27 cellular contexts compared by ENCODE assay signal in genomic region chr21:46196733-46197132, GRCh38. TPM values are rescaled to one million over a fixed set of nuclear protein-coding genes. Genes with fewer than 3 reads are reported as not detected.
DNase-seq lines count a peak whose midpoint lies in the region; ATAC-seq and TF ChIP-seq lines count a peak whose summit lies in the region.
"Had no signal": no experiment of that assay in that cellular context is flagged by ENCODE, and none has a peak within 500 bp of the region (broad histone marks: within the 10 kb centered on the region; RNA-seq: fewer than 3 reads in every experiment).

No MANE protein-coding gene starts in this region.

- H3K27ac ChIP-seq in ovary (no peak overlapping the region), aorta (ENCODE audit: low read depth in 1 of 2, low read length in 2 of 2) (no peak overlapping the region)
- H3K27ac ChIP-seq: esophagus muscularis mucosa, left lung, vagina had no signal

- CTCF ChIA-PET in activated naive CD4-positive, alpha-beta T cell treated with anti-CD3 and anti-CD28 coated beads for 36 hours (lab: Charles Lee): no interaction called here

- no peak overlapping the region for H3K4me3 Mint-ChIP-seq in activated naive CD4-positive, alpha-beta T cell treated with anti-CD3 and anti-CD28 coated beads for 36 hours
- H3K4me3 Mint-ChIP-seq: activated naive CD8-positive, alpha-beta T cell treated with anti-CD3 and anti-CD28 coated beads for 36 hours; HFFc6; nephron had no signal

- no peaks in the 10 kb centered on the region for H3K4me1 Mint-ChIP-seq in activated naive CD4-positive, alpha-beta T cell treated with anti-CD3 and anti-CD28 coated beads for 36 hours (ENCODE audit: low read depth)
- H3K4me1 Mint-ChIP-seq: activated naive CD8-positive, alpha-beta T cell treated with anti-CD3 and anti-CD28 coated beads for 36 hours; nephron had no signal

- 88 to 89% (median 89%) methylated on average over 20 of the region's 20 CpGs for WGBS in ovary, 3 donors
- 86 to 87% methylated on average over 20 of the region's 20 CpGs for WGBS in aorta, 2 donors

- TF ChIP-seq CTCF in ovary (IDR thresholded peaks at IDR 0.05): no peak

- TF ChIP-seq POLR2A in ovary (IDR thresholded peaks at IDR 0.05): no peak

- H3K4me1 ChIP-seq in ovary (ENCODE audit: insufficient read depth) (no peaks in the 10 kb centered on the region), aorta (ENCODE audit: control insufficient read depth in 1 of 2, insufficient read depth in 2 of 2, low read length in 2 of 2) (no peaks in the 10 kb centered on the region)
- H3K4me1 ChIP-seq: esophagus muscularis mucosa, left lung, prostate gland, vagina had no signal

- no peaks in the 10 kb centered on the region for H3K9me3 Mint-ChIP-seq in activated naive CD4-positive, alpha-beta T cell treated with anti-CD3 and anti-CD28 coated beads for 36 hours
- H3K9me3 Mint-ChIP-seq: activated naive CD8-positive, alpha-beta T cell treated with anti-CD3 and anti-CD28 coated beads for 36 hours; activated T-helper 2 cell treated with anti-CD3 and anti-CD28 coated beads, Interferon-gamma antibody, Interleukin-2, Interleukin-4, amounts not matched to agents 10 μg/mL and 5 μg/mL and 100 μg/mL, durations not matched to agents 14 hours and 24 hours and 36 hours; HFFc6; nephron had no signal

- ATAC-seq in left cardiac atrium: no peak
- no peak for ATAC-seq in left ventricle myocardium superior
- no peak for ATAC-seq in aorta (ENCODE audit: low FRiP score)
- no peak for ATAC-seq in GM18868 (IDR thresholded peaks at IDR 0.05; ENCODE audit: unreplicated experiment)
- ATAC-seq: left lung had no signal

- H3K27me3 ChIP-seq in ovary (no peaks in the 10 kb centered on the region), aorta (ENCODE audit: control insufficient read depth in 1 of 2, insufficient read depth in 2 of 2, low read length in 1 of 2) (no peaks in the 10 kb centered on the region)
- H3K27me3 ChIP-seq: esophagus muscularis mucosa, left lung, vagina had no signal

- no peak for TF ChIP-seq EP300 in ovary (IDR thresholded peaks at IDR 0.05)

- DNase-seq in left cardiac atrium: peak; percentile 5
- DNase-seq in left ventricle myocardium superior: no peak
- DNase-seq in ecto neural progenitor cell (ENCODE audit: low spot score): peak; percentile 35
- DNase-seq in ovary: peak in 4 of 5 donors; percentile 11 to 29 (median 14)
- peak; percentile 32 to 57 for DNase-seq in aorta
- DNase-seq in activated naive CD4-positive, alpha-beta T cell (lab: John Stamatoyannopoulos, UW): no peak
- DNase-seq in activated naive CD4-positive, alpha-beta T cell treated with anti-CD3 and anti-CD28 coated beads for 36 hours: no peak
- DNase-seq: ACHN; activated CD4-positive, CD25-positive, alpha-beta regulatory T cell treated with anti-CD3 and anti-CD28 coated beads, Interleukin-2, amount 50 U/mL, for 72 hours; activated naive CD8-positive, alpha-beta T cell treated with anti-CD3 and anti-CD28 coated beads for 36 hours; COR-L47; effector memory CD4-positive, alpha-beta T cell; foreskin melanocyte; GF-D8; HFFc6; left lung; NCI-H1092 treated with DMSO at 0.1 percent for 48 hours; NCI-H1930; NCI-H82; stimulated activated CD4-positive, alpha-beta T cell treated with anti-CD3 and anti-CD28 coated beads, Interleukin-2, amount 100 ng/mL, for 24 hours; T-helper 9 cell had no signal

- no peak overlapping the region for H3K4me3 ChIP-seq in ovary
- H3K4me3 ChIP-seq in aorta (ENCODE audit: low read length in 2 of 2): no peak overlapping the region
- H3K4me3 ChIP-seq: esophagus muscularis mucosa, left lung, prostate gland, vagina had no signal

- H3K27ac Mint-ChIP-seq in activated naive CD4-positive, alpha-beta T cell treated with anti-CD3 and anti-CD28 coated beads for 36 hours: no peak overlapping the region
- H3K27ac Mint-ChIP-seq: activated naive CD8-positive, alpha-beta T cell treated with anti-CD3 and anti-CD28 coated beads for 36 hours; activated T-helper 2 cell treated with anti-CD3 and anti-CD28 coated beads, Interferon-gamma antibody, Interleukin-2, Interleukin-4, amounts not matched to agents 10 μg/mL and 5 μg/mL and 100 μg/mL, durations not matched to agents 14 hours and 24 hours and 36 hours; HFFc6; nephron had no signal

- H3K36me3 Mint-ChIP-seq in activated naive CD4-positive, alpha-beta T cell treated with anti-CD3 and anti-CD28 coated beads for 36 hours (ENCODE audit: low read depth): peaks cover 15% of the 10 kb centered on the region

- H3K36me3 ChIP-seq in ovary: no peaks in the 10 kb centered on the region
- peaks cover 5 to 19% of the 10 kb centered on the region in 2 donors for H3K36me3 ChIP-seq in aorta (ENCODE audit: control insufficient read depth in 1 of 2, insufficient read depth in 2 of 2, low read length in 1 of 2)

- H3K9me3 ChIP-seq in ovary (no peaks in the 10 kb centered on the region), aorta (ENCODE audit: control insufficient read depth, low read length) (no peaks in the 10 kb centered on the region)
- H3K9me3 ChIP-seq: esophagus muscularis mucosa, left lung, prostate gland, vagina had no signal

- no peaks in the 10 kb centered on the region for H3K27me3 Mint-ChIP-seq in activated naive CD4-positive, alpha-beta T cell treated with anti-CD3 and anti-CD28 coated beads for 36 hours (ENCODE audit: low read depth)
- H3K27me3 Mint-ChIP-seq: activated naive CD8-positive, alpha-beta T cell treated with anti-CD3 and anti-CD28 coated beads for 36 hours had no signal

- intact Hi-C loops in left cardiac atrium (cut with DNase I) (no loop called here), left ventricle myocardium superior (cut with micrococcal nuclease) (no loop called here), ovary (cut with DNase I) (no loop called here), aorta (cut with DNase I) (no loop called here)
- intact Hi-C loops in activated naive CD4-positive, alpha-beta T cell treated with anti-CD3 and anti-CD28 coated beads for 36 hours (cut with micrococcal nuclease): no loop called here

RNA-seq across cellular contexts. Expression of gene SPATC1L, which starts 12.5 kb away (rescaled TPM):
- 10 to 100 TPM in 1 of 2 donors, 1 to 10 TPM in 1; 10.0 to 11.0 TPM for total RNA-seq in left cardiac atrium
- total RNA-seq in left ventricle myocardium superior: 12.0 TPM
- total RNA-seq in ovary: 10 to 100 TPM in 5 of 7 donors, 1 to 10 TPM in 2; 7.2 to 21.1 (median 14.9) TPM
- 10 to 100 TPM in 1 of 2 donors, 1 to 10 TPM in 1; 2.8 to 21.3 TPM for polyA plus RNA-seq in ovary
- 10 to 100 TPM in 1 of 2 donors, 1 to 10 TPM in 1; 5.2 to 12.4 TPM for total RNA-seq in aorta
- polyA plus RNA-seq in aorta: 10 to 100 TPM in 1 of 2 donors, 1 to 10 TPM in 1; 2.4 to 47.9 TPM
- 1 to 10 TPM; 8.0 to 9.8 TPM for total RNA-seq in activated naive CD4-positive, alpha-beta T cell treated with anti-CD3 and anti-CD28 coated beads for 36 hours

RNA-seq across cellular contexts. Expression of gene LSS, which starts 31.8 kb away (rescaled TPM):
- total RNA-seq in left cardiac atrium: 10 to 100 TPM; 66.4 to 66.7 TPM
- total RNA-seq in left ventricle myocardium superior: 58.3 TPM
- 100 to 1,000 TPM in 2 of 7 donors, 10 to 100 TPM in 5; 33.2 to 201 (median 80.9) TPM for total RNA-seq in ovary
- 10 to 100 TPM; 19.8 to 49.8 TPM for polyA plus RNA-seq in ovary
- 10 to 100 TPM; 60.2 to 85.2 TPM for total RNA-seq in aorta
- 10 to 100 TPM in 1 of 2 donors, 1 to 10 TPM in 1; 9.3 to 52.0 TPM for polyA plus RNA-seq in aorta
- total RNA-seq in activated naive CD4-positive, alpha-beta T cell treated with anti-CD3 and anti-CD28 coated beads for 36 hours: 10 to 100 TPM in 1 of 2 experiments, 1 to 10 TPM in 1; 9.6 to 12.6 TPM

RNA-seq across cellular contexts. Expression of gene FTCD, which starts 41.4 kb away (rescaled TPM):
- total RNA-seq in left cardiac atrium (1 to 10 TPM in 1 of 2 donors, under 1 TPM in 1; 0.68 to 1.6 TPM), left ventricle myocardium superior (1.5 TPM), ovary (1 to 10 TPM in 5 of 7 donors, under 1 TPM in 2; 0.83 to 7.5 (median 3.8) TPM), aorta (1 to 10 TPM; 1.1 to 2.6 TPM)
- polyA plus RNA-seq in ovary (1 to 10 TPM in 1 of 2 donors, not detected in 1; 3.5 TPM), aorta (1 to 10 TPM in 1 of 2 donors, under 1 TPM in 1; 0.50 to 8.7 TPM)
- not detected for total RNA-seq in activated naive CD4-positive, alpha-beta T cell treated with anti-CD3 and anti-CD28 coated beads for 36 hours
- total RNA-seq: vagina had no signal

Comparison
In these comparisons a context has a peak if more than half of its experiments do, and no peak if none do; other contexts are left out.
1. DNase-seq: peak in left cardiac atrium (single experiment), ecto neural progenitor cell (single experiment), ovary (4 of 5) and aorta (2 of 2); none in left ventricle myocardium superior (single experiment), activated naive CD4-positive, alpha-beta T cell (0 of 4) and activated naive CD4-positive, alpha-beta T cell treated with anti-CD3 and anti-CD28 coated beads for 36 hours (single experiment).